ENCODE assay signal across 8 cellular contexts in genomic region chr4:72701987-72702819, GRCh38.
A peak's percentile ranks its signal among the peaks of the same experiment; 100 is the strongest.
DNase-seq lines count a peak whose midpoint lies in the region; ATAC-seq and TF ChIP-seq lines count a peak whose summit lies in the region.

No MANE protein-coding gene starts in this region.

- no peaks in the 10 kb centered on the region for H3K36me3 ChIP-seq in neuronal stem cell (replicated peaks in 1 of 2; ENCODE audit: control insufficient read depth in 2 of 2, insufficient read depth in 2 of 2, low read length in 2 of 2)

- peak; percentile 63 for ATAC-seq in HG02840 (IDR thresholded peaks at IDR 0.05; ENCODE audit: low FRiP score, unreplicated experiment)
- ATAC-seq in HG03097 (IDR thresholded peaks at IDR 0.05; ENCODE audit: low FRiP score, unreplicated experiment) = no peak

- no peak overlapping the region for H4K91ac ChIP-seq in neuronal stem cell (ENCODE audit: low read depth, low read length, poor library complexity)

- no peaks in the 10 kb centered on the region for H3K9me3 ChIP-seq in neuronal stem cell (replicated peaks in 1 of 2; ENCODE audit: control insufficient read depth in 2 of 2, insufficient read depth in 1 of 2, low read depth in 1 of 2, low read length in 2 of 2)

- peak overlapping the region; percentile 57 for H2AFZ ChIP-seq in neuronal stem cell (ENCODE audit: low read length)

- no peak overlapping the region for H3K27ac ChIP-seq in neuronal stem cell (replicated peaks; ENCODE audit: low read length)

- H2AK5ac ChIP-seq in neuronal stem cell (ENCODE audit: low read depth, low read length) = no peak overlapping the region

- no peak overlapping the region for H3K23ac ChIP-seq in neuronal stem cell (ENCODE audit: low read depth, low read length, poor library complexity)

- H2BK15ac ChIP-seq in neuronal stem cell (ENCODE audit: low read length) = no peak overlapping the region

- H3K4me3 ChIP-seq in AG10803 (ENCODE audit: low read length) (peak overlapping the region; percentile 54), GM12875 (ENCODE audit: low read depth, low read length) (no peak overlapping the region), WI38 (ENCODE audit: low read depth, low read length) (0 out of 2 replicates have a peak overlapping the region, but pooled peaks have one; percentile 26), neuronal stem cell (ENCODE audit: low read length in 2 of 2) (no peak overlapping the region)

- H2BK120ac ChIP-seq in neuronal stem cell (ENCODE audit: low read depth, low read length) = no peak overlapping the region

- no peak overlapping the region for H3K4ac ChIP-seq in neuronal stem cell (ENCODE audit: low read length)

- no peaks in the 10 kb centered on the region for H3K79me1 ChIP-seq in neuronal stem cell (ENCODE audit: low read depth, low read length)

- no CpG with 5 or more reads among the region's 7 CpGs for WGBS in neuronal stem cell (ENCODE audit: extremely low coverage in 2 of 2, insufficient read length in 2 of 2, insufficient replicate concordance in 1 of 2), 2 donors

- no peak overlapping the region for H3K4me2 ChIP-seq in neuronal stem cell (ENCODE audit: insufficient read depth, low read length, poor library complexity, severe bottlenecking)

- no peak overlapping the region for H3K14ac ChIP-seq in neuronal stem cell (ENCODE audit: low read length)

- no peak overlapping the region for H4K8ac ChIP-seq in neuronal stem cell (ENCODE audit: low read depth, low read length)

- TF ChIP-seq CTCF in AG10803 (conservative IDR thresholded peaks at IDR 0.05; ENCODE audit: low read length) (peak; percentile 84), GM12875 (IDR thresholded peaks at IDR 0.05; ENCODE audit: borderline replicate concordance, insufficient read depth, low read depth, low read length) (peak; percentile 29; the same call in 1 of the 2 replicates), WI38 (IDR thresholded peaks at IDR 0.05; ENCODE audit: low read depth, low read length) (peak; percentile 23; the same call in 1 of the 2 replicates)

- no peak overlapping the region for H3K18ac ChIP-seq in neuronal stem cell (ENCODE audit: low read length)

- DNase-seq in AG10803 (ENCODE audit: low read depth) (peak; percentile 55), NCI-H1417 treated with DMSO at 0.1 percent for 48 hours (lab: John Stamatoyannopoulos, UW) (peak; percentile 1), fibroblast of peridontal ligament (ENCODE audit: extremely low read depth) (peak; percentile 70), neuronal stem cell (ENCODE audit: low spot score) (peak; percentile 3)

- no peaks in the 10 kb centered on the region for H3K4me1 ChIP-seq in neuronal stem cell (ENCODE audit: control insufficient read depth in 2 of 2, insufficient read depth in 1 of 2, low read depth in 1 of 2, low read length in 2 of 2)

- no peaks in the 10 kb centered on the region for H3K27me3 ChIP-seq in neuronal stem cell (ENCODE audit: control insufficient read depth in 3 of 3, insufficient read depth in 3 of 3, low read depth in 1 of 3, low read length in 3 of 3)

- H3K9ac ChIP-seq in neuronal stem cell (ENCODE audit: low read depth, low read length, poor library complexity) = no peak overlapping the region

- no peak overlapping the region for H2BK12ac ChIP-seq in neuronal stem cell (ENCODE audit: low read length)

- H2BK5ac ChIP-seq in neuronal stem cell (ENCODE audit: low read length) = no peak overlapping the region

Comparison
In these comparisons a context has a peak if more than half of its experiments do, and no peak if none do; other contexts are left out.
1. DNase-seq: peak in every context shown above with its lines; median percentile 70 in fibroblast of peridontal ligament; 55 in AG10803; 3 in neuronal stem cell; 1 in NCI-H1417 treated with DMSO at 0.1 percent for 48 hours.
2. H3K4me3 ChIP-seq: peak in AG10803 (single experiment) and WI38 (single experiment); none in GM12875 (single experiment) and neuronal stem cell (0 of 2).
3. CTCF ChIP-seq: peak in every context shown above with its lines; median percentile 84 in AG10803; 29 in GM12875; 23 in WI38.